In genomic region chr5:162372265-162372664, GRCh38 we compare ENCODE assay signal across 31 cellular contexts.
DNase-seq lines count a peak whose midpoint lies in the region; ATAC-seq and TF ChIP-seq lines count a peak whose summit lies in the region.
"Had no signal": no experiment of that assay in that cellular context is flagged by ENCODE, and none has a peak within 500 bp of the region (broad histone marks: within the 10 kb centered on the region; RNA-seq: fewer than 3 reads in every experiment).

No MANE protein-coding gene starts in this region.

- no peak overlapping the region for H2AFZ ChIP-seq in PC-3 (ENCODE audit: low read length)

- no TSS peak for BruUV-seq in PC-3 (replicated peaks; lab: Mats Ljungman, UMichigan)

- ATAC-seq in PC-3: no peak
- ATAC-seq in natural killer cell treated with Interleukin-12 subunit alpha and Interleukin-12 subunit beta and Interleukin-15 and Interleukin-18, amount 100 ng/mL, for 72 hours: no peak
- no peak for ATAC-seq in HG02981 (IDR thresholded peaks at IDR 0.05; ENCODE audit: unreplicated experiment)
- ATAC-seq: gastrocnemius medialis; naive thymus-derived CD8-positive, alpha-beta T cell; Panc1; stimulated activated memory B cell treated with anti-CD40 and anti-IgM and Interleukin-4, amounts not matched to agents 10 μg/mL and 1 μg/mL and 100 μg/mL, for 72 hours had no signal

- H3K9me3 Mint-ChIP-seq in glutamatergic neuron (ENCODE audit: unreplicated experiment): peaks cover 6% of the 10 kb centered on the region
- H3K9me3 Mint-ChIP-seq in natural killer cell treated with Interleukin-12 subunit alpha and Interleukin-12 subunit beta and Interleukin-15 and Interleukin-18, amount 100 ng/mL, for 72 hours: peaks cover 23% of the 10 kb centered on the region

- H3K79me2 ChIP-seq in PC-3 (ENCODE audit: low read length): no peaks in the 10 kb centered on the region

- TF ChIP-seq CTCF in PC-3 (conservative IDR thresholded peaks at IDR 0.05; ENCODE audit: low read depth, low read length) (no peak), glutamatergic neuron (IDR thresholded peaks at IDR 0.05; ENCODE audit: partially characterized antibody, unreplicated experiment) (no peak)

- no peaks in the 10 kb centered on the region for H4K20me1 ChIP-seq in PC-3 (ENCODE audit: low read length)

- no peak overlapping the region for H3K9ac ChIP-seq in PC-3 (ENCODE audit: low read length)

- DNase-seq in ELF-1 (ENCODE audit: low read depth, low spot score) (peak; percentile 21), PC-3 (no peak), glutamatergic neuron (peak; percentile 60), myocyte (ENCODE audit: low read depth) (peak; percentile 42), CD1c-positive myeloid dendritic cell (ENCODE audit: extremely low spot score) (no peak), COR-L47 (lab: John Stamatoyannopoulos, UW) (no peak)
- no peak for DNase-seq in natural killer cell treated with Interleukin-12 subunit alpha and Interleukin-12 subunit beta and Interleukin-15 and Interleukin-18, amount 100 ng/mL, for 72 hours (ENCODE audit: low spot score)
- DNase-seq: 8988T; activated CD4-positive, alpha-beta memory T cell treated with anti-CD3 and anti-CD28 coated beads, Interleukin-2, amount 10 ng/mL, durations not matched to agents 7 days and 5 days; activated CD8-positive, alpha-beta memory T cell treated with anti-CD3 and anti-CD28 coated beads, Interleukin-2, amount 50 U/mL, for 4 hours; activated naive CD4-positive, alpha-beta T cell treated with anti-CD3 and anti-CD28 coated beads, Interleukin-2, amount 50 U/mL, for 16 hours; amniotic stem cell; brain microvascular endothelial cell; CD4-positive, CD25-positive, alpha-beta regulatory T cell; DMS79 treated with DMSO at 0.1 percent for 48 hours; gastrocnemius medialis; islet precursor cell; Karpas-422; left ventricle myocardium inferior; midbrain; naive thymus-derived CD8-positive, alpha-beta T cell; NCI-H1417 treated with DMSO at 0.1 percent for 48 hours; NCI-H2029 treated with DMSO at 0.1 percent for 48 hours; NCI-H524 treated with DMSO at 0.1 percent for 48 hours; SIG-M5 had no signal

- no peak overlapping the region for H3K4me3 Mint-ChIP-seq in glutamatergic neuron (ENCODE audit: unreplicated experiment)
- H3K4me3 Mint-ChIP-seq in natural killer cell treated with Interleukin-12 subunit alpha and Interleukin-12 subunit beta and Interleukin-15 and Interleukin-18, amount 100 ng/mL, for 72 hours: no peak overlapping the region
- H3K4me3 Mint-ChIP-seq: activated CD4-positive, alpha-beta memory T cell treated with anti-CD3 and anti-CD28 coated beads, Interleukin-2, amount 10 ng/mL, durations not matched to agents 7 days and 5 days; CD4-positive, CD25-positive, alpha-beta regulatory T cell; naive thymus-derived CD8-positive, alpha-beta T cell; stimulated activated memory B cell treated with anti-CD40 and anti-IgM and Interleukin-4, amounts not matched to agents 10 μg/mL and 1 μg/mL and 100 μg/mL, for 72 hours; T-helper 2 cell treated with Interferon-gamma antibody and Interleukin-4, amounts not matched to agents 5 μg/mL and 100 μg/mL, for 36 hours; type B pancreatic cell had no signal

- H3K36me3 Mint-ChIP-seq in glutamatergic neuron (ENCODE audit: unreplicated experiment): peaks cover 10% of the 10 kb centered on the region
- H3K36me3 Mint-ChIP-seq in natural killer cell treated with Interleukin-12 subunit alpha and Interleukin-12 subunit beta and Interleukin-15 and Interleukin-18, amount 100 ng/mL, for 72 hours: peaks cover 6% of the 10 kb centered on the region
- H3K36me3 Mint-ChIP-seq: CD4-positive, CD25-positive, alpha-beta regulatory T cell; stimulated activated memory B cell treated with anti-CD40 and anti-IgM and Interleukin-4, amounts not matched to agents 10 μg/mL and 1 μg/mL and 100 μg/mL, for 72 hours; type B pancreatic cell had no signal

- no peaks in the 10 kb centered on the region for H3K9me2 ChIP-seq in PC-3 (replicated peaks; ENCODE audit: low read length)

- no peaks in the 10 kb centered on the region for H3K36me3 ChIP-seq in PC-3 (ENCODE audit: low read depth, low read length)
- H3K36me3 ChIP-seq: brain microvascular endothelial cell, gastrocnemius medialis, HAP-1, left ventricle myocardium inferior had no signal

- peaks cover 3% of the 10 kb centered on the region; the same call in 1 of the 2 replicates for H3K9me3 ChIP-seq in PC-3 (ENCODE audit: low read length)
- H3K9me3 ChIP-seq: gastrocnemius medialis, HAP-1 had no signal

- CTCF ChIA-PET in PC-3 (lab: Charles Lee): no interaction called here

- H3K27ac Mint-ChIP-seq in glutamatergic neuron (ENCODE audit: unreplicated experiment): peak overlapping the region; percentile 56
- no peak overlapping the region for H3K27ac Mint-ChIP-seq in natural killer cell treated with Interleukin-12 subunit alpha and Interleukin-12 subunit beta and Interleukin-15 and Interleukin-18, amount 100 ng/mL, for 72 hours
- H3K27ac Mint-ChIP-seq: activated CD4-positive, alpha-beta memory T cell treated with anti-CD3 and anti-CD28 coated beads, Interleukin-2, amount 10 ng/mL, durations not matched to agents 7 days and 5 days; CD4-positive, CD25-positive, alpha-beta regulatory T cell; naive thymus-derived CD8-positive, alpha-beta T cell; stimulated activated memory B cell treated with anti-CD40 and anti-IgM and Interleukin-4, amounts not matched to agents 10 μg/mL and 1 μg/mL and 100 μg/mL, for 72 hours; T-helper 2 cell treated with Interferon-gamma antibody and Interleukin-4, amounts not matched to agents 5 μg/mL and 100 μg/mL, for 36 hours; type B pancreatic cell had no signal

- H3K27me3 Mint-ChIP-seq in glutamatergic neuron (ENCODE audit: unreplicated experiment): no peaks in the 10 kb centered on the region
- no peaks in the 10 kb centered on the region for H3K27me3 Mint-ChIP-seq in natural killer cell treated with Interleukin-12 subunit alpha and Interleukin-12 subunit beta and Interleukin-15 and Interleukin-18, amount 100 ng/mL, for 72 hours
- H3K27me3 Mint-ChIP-seq: activated CD4-positive, alpha-beta memory T cell treated with anti-CD3 and anti-CD28 coated beads, Interleukin-2, amount 10 ng/mL, durations not matched to agents 7 days and 5 days; CD4-positive, CD25-positive, alpha-beta regulatory T cell; naive thymus-derived CD8-positive, alpha-beta T cell; stimulated activated memory B cell treated with anti-CD40 and anti-IgM and Interleukin-4, amounts not matched to agents 10 μg/mL and 1 μg/mL and 100 μg/mL, for 72 hours; type B pancreatic cell had no signal

- peaks cover 4% of the 10 kb centered on the region for H3K4me1 Mint-ChIP-seq in glutamatergic neuron (ENCODE audit: low read depth, unreplicated experiment)
- no peaks in the 10 kb centered on the region for H3K4me1 Mint-ChIP-seq in natural killer cell treated with Interleukin-12 subunit alpha and Interleukin-12 subunit beta and Interleukin-15 and Interleukin-18, amount 100 ng/mL, for 72 hours (ENCODE audit: low read depth in 2 of 2)
- H3K4me1 Mint-ChIP-seq: activated CD4-positive, alpha-beta memory T cell treated with anti-CD3 and anti-CD28 coated beads, Interleukin-2, amount 10 ng/mL, durations not matched to agents 7 days and 5 days; CD4-positive, CD25-positive, alpha-beta regulatory T cell; naive thymus-derived CD8-positive, alpha-beta T cell; stimulated activated memory B cell treated with anti-CD40 and anti-IgM and Interleukin-4, amounts not matched to agents 10 μg/mL and 1 μg/mL and 100 μg/mL, for 72 hours had no signal

- no peaks in the 10 kb centered on the region for H3K4me1 ChIP-seq in PC-3 (ENCODE audit: insufficient read depth, low read length)
- H3K4me1 ChIP-seq: gastrocnemius medialis, HAP-1, left ventricle myocardium inferior had no signal

- H3K27me3 ChIP-seq in PC-3 (ENCODE audit: low read length): no peaks in the 10 kb centered on the region
- H3K27me3 ChIP-seq: brain microvascular endothelial cell, gastrocnemius medialis had no signal

- intact Hi-C loops in PC-3 (cut with micrococcal nuclease): no loop called here

- POLR2A ChIA-PET in PC-3 (lab: Charles Lee; ENCODE audit: unreplicated experiment): no interaction called here

- no peak overlapping the region for H3K27ac ChIP-seq in PC-3 (ENCODE audit: low read length)
- H3K27ac ChIP-seq: brain microvascular endothelial cell, gastrocnemius medialis, left ventricle myocardium inferior had no signal

- peak overlapping the region; percentile 34; the same call in 1 of the 2 replicates for H3K4me2 ChIP-seq in PC-3 (ENCODE audit: low read length)

- H3K4me3 ChIP-seq in PC-3 (ENCODE audit: low read length): 0 out of 2 replicates have a peak overlapping the region, but pooled peaks have one; percentile 21
- H3K4me3 ChIP-seq: gastrocnemius medialis, HAP-1, left ventricle myocardium inferior had no signal

- no peaks in the 10 kb centered on the region for H3F3A ChIP-seq in PC-3 (ENCODE audit: low read length, unreplicated experiment)

Comparison
In these comparisons a context has a peak if more than half of its experiments do, and no peak if none do; other contexts are left out.
1. DNase-seq: peak in ELF-1 (single experiment), glutamatergic neuron (single experiment) and myocyte (single experiment); none in PC-3 (single experiment), CD1c-positive myeloid dendritic cell (single experiment), natural killer cell treated with Interleukin-12 subunit alpha and Interleukin-12 subunit beta and Interleukin-15 and Interleukin-18, amount 100 ng/mL, for 72 hours (single experiment) and COR-L47 (single experiment).